ENCODE assay signal across 10 cellular contexts in the genomic region with DNA sequence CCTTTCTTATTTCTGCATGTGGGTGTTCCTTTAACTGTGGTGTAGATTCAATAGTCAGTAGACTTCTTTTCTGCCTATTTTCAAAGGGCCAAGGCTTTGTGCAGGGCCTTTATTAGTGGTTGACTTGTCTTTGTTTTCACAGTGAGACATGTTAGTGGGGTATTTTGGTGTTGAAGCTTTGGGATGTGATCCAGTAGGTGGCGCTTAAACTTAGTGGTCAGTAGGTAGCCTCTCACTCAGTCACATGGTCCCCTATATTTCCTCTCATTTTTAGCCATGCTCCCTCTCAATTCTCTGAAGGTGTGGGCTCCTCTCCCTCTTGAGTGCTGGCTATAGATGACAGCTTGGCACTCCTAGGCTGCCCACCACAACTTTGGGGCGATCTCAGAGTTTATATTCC. TPM values are rescaled to one million over a fixed set of nuclear protein-coding genes. Genes with fewer than 3 reads are reported as not detected.
DNase-seq lines count a peak whose midpoint lies in the region; ATAC-seq, FAIRE-seq and TF ChIP-seq lines count a peak whose summit lies in the region.
"Had no signal": no experiment of that assay in that cellular context is flagged by ENCODE, and none has a peak within 500 bp of the region (broad histone marks: within the 10 kb centered on the region; RNA-seq: fewer than 3 reads in every experiment).

No MANE protein-coding gene starts in this region.

- no peak for TF ChIP-seq POLR2A in GM12878 (IDR thresholded peaks at IDR 0.05; ENCODE audit: low read depth, low read length)

- no peak overlapping the region for H3K9ac ChIP-seq in GM12878 (ENCODE audit: control insufficient read depth, insufficient read depth, low read length)

- no peaks in the 10 kb centered on the region for H3K27me3 ChIP-seq in GM12878 (replicated peaks in 1 of 2; ENCODE audit: control insufficient read depth in 2 of 2, insufficient read depth in 2 of 2, low read length in 1 of 2)
- H3K27me3 ChIP-seq in dorsolateral prefrontal cortex, result peaks cover 0 to 3% (median 0%) of the 10 kb centered on the region in 45 donors

- FAIRE-seq in GM12878 (lab: Jason Lieb, UNC), result peak; percentile 52

- intact Hi-C loops in GM12878 (cut with micrococcal nuclease; ENCODE audit: unreplicated experiment) (loop anchor here (10.0 kb wide), 1 partner anchor 370 kb away; no protein-coding TSS in a partner anchor), dorsolateral prefrontal cortex (cut with DNase I) (no loop called here)

- TF ChIP-seq CTCF in GM12878 (IDR thresholded peaks at IDR 0.05 in 2 of 3, conservative IDR thresholded peaks at IDR 0.05 in 1 of 3; ENCODE audit: control insufficient read depth in 2 of 3, extremely low read depth in 1 of 3, insufficient read depth in 1 of 3, low read depth in 3 of 3, low read length in 3 of 3) (peak; percentile 34 to 47 (median 41)), dorsolateral prefrontal cortex (IDR thresholded peaks at IDR 0.05 in 54 of 56, conservative IDR thresholded peaks at IDR 0.05 in 2 of 56; ENCODE audit: low read depth in 1 of 56, partially characterized antibody in 56 of 56) (no peak)

- H3K4me2 ChIP-seq in GM12878 (ENCODE audit: control insufficient read depth, insufficient read depth), result no peak overlapping the region

- no peaks in the 10 kb centered on the region for H3K79me2 ChIP-seq in GM12878 (ENCODE audit: control insufficient read depth, insufficient read depth, low read length)

- no peak overlapping the region for H3K27ac ChIP-seq in GM12878 (ENCODE audit: control insufficient read depth, insufficient read depth)
- H3K27ac ChIP-seq in dorsolateral prefrontal cortex, result no peak overlapping the region

- SMC1A ChIA-PET in GM12878 (lab: Charles Lee; ENCODE audit: uncharacterized antibody, unreplicated experiment), result interaction anchor here (0.6 to 2.0 kb wide), 3 partner anchors 86 to 204 kb away, joined by 3 to 7 read pairs (median 4); no protein-coding TSS in a partner anchor

- TF ChIP-seq EP300 in GM12878 (IDR thresholded peaks at IDR 0.05; ENCODE audit: borderline replicate concordance in 1 of 2, control insufficient read depth in 1 of 2, low read depth in 2 of 2, low read length in 2 of 2), result no peak

- H2AFZ ChIP-seq in GM12878 (ENCODE audit: control insufficient read depth, low read depth, low read length), result no peak overlapping the region; the same call in 1 of the 2 replicates

- no peaks in the 10 kb centered on the region for H4K20me1 ChIP-seq in GM12878 (ENCODE audit: control insufficient read depth, insufficient read depth)

- CTCF ChIA-PET in GM12878 (lab: Yijun Ruan, JAX), result interaction anchor here (1.0 to 4.3 kb wide), 2 partner anchors 203 to 212 kb away, joined by 3 to 18 read pairs; no protein-coding TSS in a partner anchor

- in situ Hi-C loops in GM12878 (cut with MboI), result no loop called here

- H3K36me3 ChIP-seq in GM12878 (ENCODE audit: control insufficient read depth in 2 of 2, insufficient read depth in 2 of 2, low read length in 1 of 2), result no peaks in the 10 kb centered on the region

- DNase-seq in NCI-H82 (lab: John Stamatoyannopoulos, UW) (peak; percentile 50), NCI-H82 treated with DMSO at 0.1 percent for 48 hours (lab: John Stamatoyannopoulos, UW; ENCODE audit: unreplicated experiment) (no peak), HT1080 (ENCODE audit: low read depth) (peak; percentile 62), GM12878 (ENCODE audit: low read depth, low spot score) (no peak), renal cortical epithelial cell (ENCODE audit: low read depth) (peak; percentile 21), dorsolateral prefrontal cortex (no peak), 8988T (no peak)
- DNase-seq in activated CD4-positive, alpha-beta T cell treated with anti-CD3 and anti-CD28 coated beads for 48 hours, result no peak
- DNase-seq: CD4-positive, CD25-positive, alpha-beta regulatory T cell; islet precursor cell had no signal

- H3K4me3 ChIP-seq in GM12878, result no peak overlapping the region
- H3K4me3 ChIP-seq in dorsolateral prefrontal cortex, result no peak overlapping the region

- ATAC-seq in GM12878, result peak; percentile 92

- H3K4me1 ChIP-seq in GM12878 (ENCODE audit: control insufficient read depth, insufficient read depth, low read length), result no peaks in the 10 kb centered on the region

- H3K9me3 ChIP-seq in GM12878 (replicated peaks; ENCODE audit: control insufficient read depth, insufficient read depth, low read length), result no peaks in the 10 kb centered on the region

- TF ChIP-seq RAD21 in GM12878 (IDR thresholded peaks at IDR 0.05; ENCODE audit: insufficient read depth, low read depth, low read length), result peak; percentile 20; the same call in 1 of the 2 replicates

- POLR2A ChIA-PET in GM12878 (lab: Charles Lee), result no interaction called here

- RAD21 ChIA-PET in GM12878 (lab: Charles Lee; ENCODE audit: unreplicated experiment), result interaction anchor here (0.6 kb wide), 1 partner anchor 18 kb away, joined by 4 read pairs; no protein-coding TSS in a partner anchor

- WGBS in GM12878 (ENCODE audit: insufficient coverage, insufficient replicate concordance, low lambda C conversion rate, missing lambda C conversion rate), result 21% methylated on average over 2 of the region's 2 CpGs

- no TSS peak for BruUV-seq in GM12878 (replicated peaks; lab: Mats Ljungman, UMichigan)

TF ChIP-seq in GM12878, 131 proteins besides CTCF, POLR2A, EP300 and RAD21:
- peak; percentile 23; the same call in 1 of the 2 replicates for TF ChIP-seq RUNX3 (IDR thresholded peaks at IDR 0.05; ENCODE audit: low read length)
- TF ChIP-seq RAD51 (IDR thresholded peaks at IDR 0.05), result peak; percentile 43; the same call in 1 of the 2 replicates
- TF ChIP-seq, protein P1, sequence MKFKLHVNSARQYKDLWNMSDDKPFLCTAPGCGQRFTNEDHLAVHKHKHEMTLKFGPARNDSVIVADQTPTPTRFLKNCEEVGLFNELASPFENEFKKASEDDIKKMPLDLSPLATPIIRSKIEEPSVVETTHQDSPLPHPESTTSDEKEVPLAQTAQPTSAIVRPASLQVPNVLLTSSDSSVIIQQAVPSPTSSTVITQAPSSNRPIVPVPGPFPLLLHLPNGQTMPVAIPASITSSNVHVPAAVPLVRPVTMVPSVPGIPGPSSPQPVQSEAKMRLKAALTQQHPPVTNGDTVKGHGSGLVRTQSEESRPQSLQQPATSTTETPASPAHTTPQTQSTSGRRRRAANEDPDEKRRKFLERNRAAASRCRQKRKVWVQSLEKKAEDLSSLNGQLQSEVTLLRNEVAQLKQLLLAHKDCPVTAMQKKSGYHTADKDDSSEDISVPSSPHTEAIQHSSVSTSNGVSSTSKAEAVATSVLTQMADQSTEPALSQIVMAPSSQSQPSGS (IDR thresholded peaks at IDR 0.05; ENCODE audit: low read length), result no peak
- TF ChIP-seq SMC3 (IDR thresholded peaks at IDR 0.05; ENCODE audit: borderline replicate concordance, low read length), result peak; percentile 6; the same call in 1 of the 2 replicates

RNA-seq across cellular contexts. Expression of a gene that starts 23.4 kb away (rescaled TPM):
- total RNA-seq in HT1080 (2014; rRNA removed; shearing (Covaris generic)), result 5.6 and 5.8 TPM in 2 replicates
- 5.0 and 6.2 TPM in 2 replicates for polyA plus RNA-seq in HT1080 (2015; cell fraction: cytosol; rRNA removed)
- 8.9 and 9.7 TPM in 2 replicates for polyA plus RNA-seq in HT1080 (2015; cell fraction: nucleus; rRNA removed)
- total RNA-seq in GM12878 (2013; cell fraction: nucleolus; rRNA removed), result 105 and 106 TPM in 2 replicates
- total RNA-seq in GM12878 (2014; rRNA removed) (16.8 and 22.8 TPM in 2 replicates), GM12878 (2014; rRNA removed; fragmentation: Illumina TruSeq; extraction: Trizol) (16.1 and 16.5 TPM in 2 replicates), GM12878 (2021) (16.2 and 16.3 TPM in 2 replicates), renal cortical epithelial cell (7.3 and 8.7 TPM in 2 replicates), dorsolateral prefrontal cortex (10 to 100 TPM in 82 of 120 experiments, 1 to 10 TPM in 38; 6.6 to 19.1 (median 11.3) TPM)
- polyA plus RNA-seq in GM12878 (2011; ENCODE audit: low read depth), result 5.8 TPM
- polyA plus RNA-seq in GM12878 (2011; rRNA removed) (23.7 and 34.5 TPM in 2 replicates), GM12878 (2014; fragmentation: Illumina TruSeq; extraction: Trizol) (14.1 and 15.2 TPM in 2 replicates), GM12878 (2014; fragmentation: Nextera tagmentation; extraction: Ambion mirVana) (1 to 10 TPM; 4.6 to 6.5 TPM), GM12878 (2014; rRNA removed) (6.7 and 7.4 TPM in 2 replicates), GM12878 (2016; fragmentation: Nextera tagmentation; extraction: Ambion mirVana) (10 to 100 TPM; 12.1 to 16.0 TPM)
- polyA plus RNA-seq in GM12878 (2011; cell fraction: cytosol; rRNA removed), result 9.8 and 12.8 TPM in 2 replicates
- polyA plus RNA-seq in GM12878 (2011; cell fraction: nucleus; rRNA removed), result 18.7 and 18.8 TPM in 2 replicates
- polyA plus RNA-seq in GM12878 (2012), result 6.3 and 9.0 TPM in 2 replicates
- 30.5 and 35.0 TPM in 2 replicates for polyA minus RNA-seq in GM12878 (2011; rRNA and poly(A)+ RNA removed)
- 6.8 and 7.8 TPM in 2 replicates for polyA minus RNA-seq in GM12878 (2011; cell fraction: cytosol; rRNA and poly(A)+ RNA removed)
- 39.4 and 66.0 TPM in 2 replicates for polyA minus RNA-seq in GM12878 (2011; cell fraction: nucleus; rRNA and poly(A)+ RNA removed)

Comparison
In these comparisons a context has a peak if more than half of its experiments do, and no peak if none do; other contexts are left out.
1. DNase-seq: peak in NCI-H82 (single experiment), HT1080 (single experiment) and renal cortical epithelial cell (single experiment); none in NCI-H82 treated with DMSO at 0.1 percent for 48 hours (single experiment), GM12878 (single experiment), dorsolateral prefrontal cortex (0 of 10), 8988T (single experiment) and activated CD4-positive, alpha-beta T cell treated with anti-CD3 and anti-CD28 coated beads for 48 hours (single experiment).
2. CTCF ChIP-seq: peak in GM12878 (3 of 3); none in dorsolateral prefrontal cortex (0 of 56).